ENCODE assay signal across 8 cellular contexts in the genomic region with DNA sequence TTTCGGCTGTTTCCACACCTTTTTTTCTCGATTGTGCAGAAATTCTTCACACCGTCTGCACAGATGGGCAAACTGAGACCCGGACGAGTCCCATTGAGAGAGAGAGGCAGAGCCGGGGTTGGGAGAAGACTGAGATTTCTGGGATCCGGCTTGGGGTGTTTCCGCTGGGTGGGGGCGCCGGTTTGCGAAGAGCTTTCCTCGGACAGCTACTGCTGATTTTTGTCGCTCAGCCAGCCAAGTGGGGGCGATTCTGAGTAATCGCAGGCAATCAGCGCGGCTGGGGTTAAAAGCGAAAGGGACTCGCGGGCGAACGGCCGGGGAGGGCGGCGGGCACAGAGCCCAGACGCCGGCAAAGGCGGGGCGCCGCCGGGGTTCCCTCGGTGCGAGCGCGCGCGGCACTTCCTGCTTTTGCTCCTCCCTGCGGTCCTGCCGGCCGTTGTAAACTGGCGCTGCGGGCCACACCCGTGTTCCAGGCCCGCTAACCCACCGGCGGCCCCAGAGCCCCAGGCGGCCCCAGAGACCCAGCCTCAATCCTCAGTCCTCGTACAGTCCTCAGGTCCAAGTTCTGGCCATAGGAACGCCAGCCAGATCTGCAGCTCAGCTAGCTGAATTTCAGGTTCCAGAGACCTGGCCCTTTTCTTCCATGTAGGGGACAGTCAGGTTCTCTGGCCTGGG. TPM values are rescaled to one million over a fixed set of nuclear protein-coding genes. Genes with fewer than 3 reads are reported as not detected.
A peak's percentile ranks its signal among the peaks of the same experiment; 100 is the strongest.
DNase-seq lines count a peak whose midpoint lies in the region; ATAC-seq and TF ChIP-seq lines count a peak whose summit lies in the region.

No MANE protein-coding gene starts in this region.

- POLR2A ChIA-PET in CD4-positive, alpha-beta T cell (lab: Charles Lee) = interaction anchor here (0.9 to 3.5 kb wide), 3 partner anchors 8 to 32 kb away, joined by 3 to 30 read pairs (median 4); partner anchors contain the start of gene JUN
- POLR2A ChIA-PET in activated CD8-positive, alpha-beta T cell treated with anti-CD3 and anti-CD28 coated beads, Interleukin-2, amount 10 ng/mL, durations not matched to agents 7 days and 5 days (lab: Charles Lee) = interaction anchor here (0.5 to 2.0 kb wide), 12 partner anchors 32 to 514 kb away, joined by 3 to 18 read pairs (median 3); partner anchors contain the start of genes JUN and OMA1

- peak overlapping the region; percentile 47 for H3K4me3 ChIP-seq in ectodermal cell (ENCODE audit: insufficient read depth, low read depth, low read length)

- CTCF ChIA-PET in CD4-positive, alpha-beta T cell (lab: Charles Lee) = interaction anchor here (1.0 kb wide), 1 partner anchor 30 kb away, joined by 3 read pairs; no protein-coding TSS in a partner anchor
- CTCF ChIA-PET in activated CD8-positive, alpha-beta T cell treated with anti-CD3 and anti-CD28 coated beads, Interleukin-2, amount 10 ng/mL, durations not matched to agents 7 days and 5 days (lab: Charles Lee) = interaction anchor here (0.8 to 1.9 kb wide), 7 partner anchors 9 to 231 kb away, joined by 3 to 9 read pairs (median 3); no protein-coding TSS in a partner anchor

- WGBS in ectodermal cell, 2 experiments = 1% methylated on average over 49 of the region's 49 CpGs

- H3K27ac ChIP-seq in CD4-positive, alpha-beta T cell (ENCODE audit: low read depth, low read length) = peak overlapping the region; percentile 71
- no peak overlapping the region for H3K27ac ChIP-seq in ectodermal cell (ENCODE audit: insufficient read depth, low read depth, low read length, poor library complexity, severe bottlenecking)

- H3K36me3 Mint-ChIP-seq in CD4-positive, alpha-beta T cell (ENCODE audit: low read depth) = peaks cover 6% of the 10 kb centered on the region
- H3K36me3 Mint-ChIP-seq in activated CD8-positive, alpha-beta T cell treated with anti-CD3 and anti-CD28 coated beads, Interleukin-2, amount 10 ng/mL, durations not matched to agents 7 days and 5 days (ENCODE audit: low read depth) = peaks cover 5% of the 10 kb centered on the region

- H3K4me3 Mint-ChIP-seq in CD4-positive, alpha-beta T cell = peak overlapping the region; percentile 90
- peak overlapping the region; percentile 83 for H3K4me3 Mint-ChIP-seq in activated CD8-positive, alpha-beta T cell treated with anti-CD3 and anti-CD28 coated beads, Interleukin-2, amount 10 ng/mL, durations not matched to agents 7 days and 5 days

- H3K27me3 Mint-ChIP-seq in CD4-positive, alpha-beta T cell = no peaks in the 10 kb centered on the region
- H3K27me3 Mint-ChIP-seq in activated CD8-positive, alpha-beta T cell treated with anti-CD3 and anti-CD28 coated beads, Interleukin-2, amount 10 ng/mL, durations not matched to agents 7 days and 5 days (ENCODE audit: low read depth) = peaks cover 7% of the 10 kb centered on the region

- TF ChIP-seq CTCF in CD4-positive, alpha-beta T cell (IDR thresholded peaks at IDR 0.05) = no peak

- no peaks in the 10 kb centered on the region for H3K9me3 ChIP-seq in CD4-positive, alpha-beta T cell (ENCODE audit: control insufficient read depth, low read length)
- no peaks in the 10 kb centered on the region for H3K9me3 ChIP-seq in ectodermal cell (ENCODE audit: control insufficient read depth, low read length)

- peaks cover 4% of the 10 kb centered on the region for H3K4me1 ChIP-seq in ectodermal cell (ENCODE audit: control insufficient read depth, insufficient read depth, low read length)

- no peaks in the 10 kb centered on the region for H3K9me3 Mint-ChIP-seq in CD4-positive, alpha-beta T cell
- H3K9me3 Mint-ChIP-seq in activated CD8-positive, alpha-beta T cell treated with anti-CD3 and anti-CD28 coated beads, Interleukin-2, amount 10 ng/mL, durations not matched to agents 7 days and 5 days (ENCODE audit: insufficient read depth) = no peaks in the 10 kb centered on the region

- ATAC-seq in CD4-positive, alpha-beta T cell (ENCODE audit: poor library complexity) = peak; percentile 69
- peak; percentile 85 for ATAC-seq in GM19372 (IDR thresholded peaks at IDR 0.05; ENCODE audit: low read depth, unreplicated experiment)
- peak; percentile 74 for ATAC-seq in HG03469 (IDR thresholded peaks at IDR 0.05; ENCODE audit: unreplicated experiment)
- ATAC-seq in activated CD8-positive, alpha-beta T cell treated with anti-CD3 and anti-CD28 coated beads, Interleukin-2, amount 10 ng/mL, durations not matched to agents 7 days and 5 days = peak; percentile 93

- H3K27me3 ChIP-seq in CD4-positive, alpha-beta T cell (ENCODE audit: control insufficient read depth, insufficient read depth, low read length) = no peaks in the 10 kb centered on the region
- H3K27me3 ChIP-seq in ectodermal cell (ENCODE audit: control insufficient read depth, insufficient read depth, low read length, poor library complexity, severe bottlenecking) = peaks cover 20% of the 10 kb centered on the region

- peak overlapping the region; percentile 79 for H3K27ac Mint-ChIP-seq in CD4-positive, alpha-beta T cell
- H3K27ac Mint-ChIP-seq in activated CD8-positive, alpha-beta T cell treated with anti-CD3 and anti-CD28 coated beads, Interleukin-2, amount 10 ng/mL, durations not matched to agents 7 days and 5 days = peak overlapping the region; percentile 92

- H3K36me3 ChIP-seq in ectodermal cell (ENCODE audit: control insufficient read depth, insufficient read depth, low read length) = no peaks in the 10 kb centered on the region

- peaks cover 51% of the 10 kb centered on the region for H3K4me1 Mint-ChIP-seq in CD4-positive, alpha-beta T cell (ENCODE audit: low read depth)
- H3K4me1 Mint-ChIP-seq in activated CD8-positive, alpha-beta T cell treated with anti-CD3 and anti-CD28 coated beads, Interleukin-2, amount 10 ng/mL, durations not matched to agents 7 days and 5 days (ENCODE audit: low read depth) = peaks cover 49% of the 10 kb centered on the region

- intact Hi-C loops in CD4-positive, alpha-beta T cell (cut with DNase I, micrococcal nuclease) = loop anchor here in 1 of 2 experiments (1.0 to 10.0 kb wide), 4 partner anchors 31 to 999 kb away; partner anchors contain the start of gene HOOK1

- peak; percentile 69 to 84 (median 76) for DNase-seq in CD4-positive, alpha-beta T cell
- peak; percentile 95 for DNase-seq in NCI-H774 (lab: John Stamatoyannopoulos, UW)
- DNase-seq in activated CD8-positive, alpha-beta T cell treated with anti-CD3 and anti-CD28 coated beads, Interleukin-2, amount 10 ng/mL, durations not matched to agents 7 days and 5 days = peak; percentile 92
- DNase-seq in lung microvascular endothelial cell (ENCODE audit: low read depth in 2 of 2) = peak; percentile 92
- peak; percentile 58 to 84 (median 65) for DNase-seq in stimulated activated CD4-positive, alpha-beta T cell treated with anti-CD3 and anti-CD28 coated beads, TNF-alpha, amount 100 ng/mL, for 24 hours (ENCODE audit: low read depth in 3 of 3)

RNA-seq across cellular contexts. Expression of gene JUN, which starts 32.4 kb away (rescaled TPM):
- 100 to 1,000 TPM; 585 to 588 TPM for total RNA-seq in CD4-positive, alpha-beta T cell
- 100 to 1,000 TPM; 107 to 110 TPM for total RNA-seq in activated CD8-positive, alpha-beta T cell treated with anti-CD3 and anti-CD28 coated beads, Interleukin-2, amount 10 ng/mL, durations not matched to agents 7 days and 5 days
- 11.6 TPM for polyA plus RNA-seq in ectodermal cell (2013, experiment 1 of 4)
- polyA plus RNA-seq in ectodermal cell (2013, experiment 2 of 4) = 6.6 TPM
- polyA plus RNA-seq in ectodermal cell (2013, experiment 3 of 4) = 7.4 TPM
- polyA plus RNA-seq in ectodermal cell (2013, experiment 4 of 4) = 8.7 TPM
- total RNA-seq in lung microvascular endothelial cell = 48.4 and 152 TPM in 2 replicates
